15 cellular contexts compared by ENCODE assay signal in the genomic region with DNA sequence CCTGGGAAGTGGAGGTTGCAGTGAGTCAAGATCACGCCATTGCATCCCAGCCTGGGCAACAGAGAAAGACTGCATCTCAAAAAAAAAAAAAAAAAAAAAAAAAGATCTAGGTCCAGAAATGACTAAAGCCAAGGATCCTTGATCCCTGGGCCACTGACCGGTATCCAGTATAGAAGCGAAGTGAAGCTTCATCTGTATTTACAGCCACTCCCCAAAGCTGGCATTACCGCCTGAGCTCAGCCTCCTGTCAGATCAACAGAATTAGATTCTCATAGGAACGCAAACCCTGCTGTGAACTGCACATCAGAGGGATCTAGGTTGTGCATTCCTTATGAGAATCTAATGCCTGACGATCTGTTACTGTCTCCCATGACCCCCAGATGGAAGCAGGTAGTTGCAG. TPM values are rescaled to one million over a fixed set of nuclear protein-coding genes. Genes with fewer than 3 reads are reported as not detected.
A peak's percentile ranks its signal among the peaks of the same experiment; 100 is the strongest.
DNase-seq lines count a peak whose midpoint lies in the region; ATAC-seq and TF ChIP-seq lines count a peak whose summit lies in the region.
"Had no signal": no experiment of that assay in that cellular context is flagged by ENCODE, and none has a peak within 500 bp of the region (broad histone marks: within the 10 kb centered on the region; RNA-seq: fewer than 3 reads in every experiment).

No MANE protein-coding gene starts in this region.

- ATAC-seq in activated T-cell treated with anti-CD3 and anti-CD28 coated beads, Interleukin-2, amount 50 U/mL, for 4 hours, result no peak
- ATAC-seq in HG03354 (IDR thresholded peaks at IDR 0.05; ENCODE audit: poor library complexity, severe bottlenecking, unreplicated experiment), result no peak

- H3K9ac ChIP-seq in Karpas-422 (ENCODE audit: low read length), result no peak overlapping the region
- no peak overlapping the region for H3K9ac ChIP-seq in endodermal cell (ENCODE audit: extremely low read depth, low read length, poor library complexity, severe bottlenecking)
- H3K9ac ChIP-seq in smooth muscle cell (ENCODE audit: low read depth), result no peak overlapping the region

- H3K4me3 ChIP-seq in Karpas-422 (ENCODE audit: low read length) (no peak overlapping the region), endodermal cell (ENCODE audit: low read length) (no peak overlapping the region), smooth muscle cell (no peak overlapping the region)

- H3K27me3 ChIP-seq in Karpas-422 (ENCODE audit: low read length) (no peaks in the 10 kb centered on the region), endodermal cell (ENCODE audit: control insufficient read depth, insufficient read depth, low read length, poor library complexity, severe bottlenecking) (no peaks in the 10 kb centered on the region), smooth muscle cell (ENCODE audit: low read depth) (no peaks in the 10 kb centered on the region)

- H3K9me2 ChIP-seq in Karpas-422 (replicated peaks; ENCODE audit: insufficient read depth, low read length), result no peaks in the 10 kb centered on the region

- peaks cover 8% of the 10 kb centered on the region for H3F3A ChIP-seq in smooth muscle cell (ENCODE audit: low read depth)

- no peak overlapping the region for H2AFZ ChIP-seq in Karpas-422 (ENCODE audit: low read length)
- H2AFZ ChIP-seq in smooth muscle cell (ENCODE audit: low read depth), result no peak overlapping the region

- H3K27me3 Mint-ChIP-seq in activated naive CD4-positive, alpha-beta T cell treated with anti-CD3 and anti-CD28 coated beads, Interleukin-2, amount 50 U/mL, for 24 hours, result no peaks in the 10 kb centered on the region
- H3K27me3 Mint-ChIP-seq in endodermal cell (ENCODE audit: insufficient read depth), result no peaks in the 10 kb centered on the region
- H3K27me3 Mint-ChIP-seq in activated T-cell treated with anti-CD3 and anti-CD28 coated beads, Interleukin-2, amount 50 U/mL, for 4 hours (ENCODE audit: low read depth), result no peaks in the 10 kb centered on the region
- H3K27me3 Mint-ChIP-seq: IgD-negative memory B cell had no signal

- H3K9me3 Mint-ChIP-seq in activated naive CD4-positive, alpha-beta T cell treated with anti-CD3 and anti-CD28 coated beads, Interleukin-2, amount 50 U/mL, for 24 hours, result no peaks in the 10 kb centered on the region
- H3K9me3 Mint-ChIP-seq in endodermal cell, result no peaks in the 10 kb centered on the region
- no peaks in the 10 kb centered on the region for H3K9me3 Mint-ChIP-seq in activated T-cell treated with anti-CD3 and anti-CD28 coated beads, Interleukin-2, amount 50 U/mL, for 4 hours
- H3K9me3 Mint-ChIP-seq: IgD-negative memory B cell had no signal

- no peak for DNase-seq in activated naive CD4-positive, alpha-beta T cell treated with Interleukin-2 at 50 U/mL for 16 hours
- DNase-seq in Karpas-422 (peak; percentile 36), endodermal cell (no peak), smooth muscle cell (lab: John Stamatoyannopoulos, UW; ENCODE audit: unreplicated experiment) (no peak)
- no peak for DNase-seq in activated T-cell treated with anti-CD3 and anti-CD28 coated beads, Interleukin-2, amount 50 U/mL, for 4 hours
- no peak for DNase-seq in activated CD4-positive, CD25-positive, alpha-beta regulatory T cell treated with anti-CD3 and anti-CD28 coated beads, Interleukin-2, amount 50 U/mL, for 72 hours
- DNase-seq: C1 segment of cervical spinal cord, DMS79, GF-D8, NCI-H146, NCI-H2081 treated with DMSO at 0.1 percent for 48 hours, NCI-H524 had no signal

- H3K27ac Mint-ChIP-seq in activated naive CD4-positive, alpha-beta T cell treated with anti-CD3 and anti-CD28 coated beads, Interleukin-2, amount 50 U/mL, for 24 hours, result no peak overlapping the region
- peak overlapping the region; percentile 83 for H3K27ac Mint-ChIP-seq in endodermal cell
- H3K27ac Mint-ChIP-seq: IgD-negative memory B cell had no signal

- H3K36me3 Mint-ChIP-seq in activated naive CD4-positive, alpha-beta T cell treated with anti-CD3 and anti-CD28 coated beads, Interleukin-2, amount 50 U/mL, for 24 hours, result peaks cover 13% of the 10 kb centered on the region
- peaks cover 58% of the 10 kb centered on the region for H3K36me3 Mint-ChIP-seq in endodermal cell (ENCODE audit: low read depth)
- H3K36me3 Mint-ChIP-seq in activated T-cell treated with anti-CD3 and anti-CD28 coated beads, Interleukin-2, amount 50 U/mL, for 4 hours (ENCODE audit: insufficient read depth), result peaks cover 29% of the 10 kb centered on the region

- H3K79me2 ChIP-seq in Karpas-422 (ENCODE audit: low read length) (peaks cover 94% of the 10 kb centered on the region), smooth muscle cell (ENCODE audit: low read depth) (peaks cover 99% of the 10 kb centered on the region)

- peaks cover 42% of the 10 kb centered on the region; the same call in 1 of the 2 replicates for H3K36me3 ChIP-seq in Karpas-422 (ENCODE audit: insufficient read depth, low read length)
- peaks cover 76% of the 10 kb centered on the region for H3K36me3 ChIP-seq in endodermal cell (ENCODE audit: control insufficient read depth, insufficient read depth, low read length)
- peaks cover 12% of the 10 kb centered on the region for H3K36me3 ChIP-seq in smooth muscle cell (ENCODE audit: low read depth)

- H3K4me1 Mint-ChIP-seq in activated naive CD4-positive, alpha-beta T cell treated with anti-CD3 and anti-CD28 coated beads, Interleukin-2, amount 50 U/mL, for 24 hours, result peaks cover 66% of the 10 kb centered on the region
- peaks cover 16% of the 10 kb centered on the region for H3K4me1 Mint-ChIP-seq in endodermal cell
- peaks cover 64% of the 10 kb centered on the region for H3K4me1 Mint-ChIP-seq in activated T-cell treated with anti-CD3 and anti-CD28 coated beads, Interleukin-2, amount 50 U/mL, for 4 hours (ENCODE audit: low read depth)

- H3K4me1 ChIP-seq in Karpas-422 (ENCODE audit: low read length) (peaks cover 62% of the 10 kb centered on the region), endodermal cell (ENCODE audit: control insufficient read depth, insufficient read depth, low read length) (peaks cover 10% of the 10 kb centered on the region), smooth muscle cell (ENCODE audit: low read depth) (peaks cover 36% of the 10 kb centered on the region)

- TF ChIP-seq CTCF in endodermal cell (conservative IDR thresholded peaks at IDR 0.05), result no peak
- no peak for TF ChIP-seq CTCF in smooth muscle cell (IDR thresholded peaks at IDR 0.05; ENCODE audit: borderline replicate concordance, insufficient read depth, poor library complexity, severe bottlenecking)

- H3K9me3 ChIP-seq in Karpas-422 (ENCODE audit: low read length) (no peaks in the 10 kb centered on the region), endodermal cell (ENCODE audit: control insufficient read depth, low read length) (no peaks in the 10 kb centered on the region), smooth muscle cell (replicated peaks; ENCODE audit: low read depth) (no peaks in the 10 kb centered on the region)

- H3K4me2 ChIP-seq in Karpas-422 (ENCODE audit: low read depth, low read length, poor library complexity, severe bottlenecking) (no peak overlapping the region), smooth muscle cell (no peak overlapping the region)

- H4K20me1 ChIP-seq in Karpas-422 (ENCODE audit: insufficient read depth, low read depth, low read length), result peaks cover 22% of the 10 kb centered on the region
- peaks cover 99% of the 10 kb centered on the region for H4K20me1 ChIP-seq in smooth muscle cell (ENCODE audit: low read depth)

- H3K27ac ChIP-seq in Karpas-422 (ENCODE audit: low read length) (no peak overlapping the region), endodermal cell (ENCODE audit: low read depth, low read length) (no peak overlapping the region), smooth muscle cell (ENCODE audit: low read depth) (peak overlapping the region; percentile 46)

- WGBS in endodermal cell (ENCODE audit: insufficient coverage in 1 of 2, insufficient read length in 1 of 2), 2 experiments, result 91 to 92% methylated on average over 4 to 6 of the region's 6 CpGs
- 89% methylated on average over 6 of the region's 6 CpGs for WGBS in smooth muscle cell (ENCODE audit: low lambda C conversion rate)

- peak overlapping the region; percentile 39 for H3K4me3 Mint-ChIP-seq in activated naive CD4-positive, alpha-beta T cell treated with anti-CD3 and anti-CD28 coated beads, Interleukin-2, amount 50 U/mL, for 24 hours
- no peak overlapping the region for H3K4me3 Mint-ChIP-seq in endodermal cell
- H3K4me3 Mint-ChIP-seq in activated T-cell treated with anti-CD3 and anti-CD28 coated beads, Interleukin-2, amount 50 U/mL, for 4 hours, result no peak overlapping the region

RNA-seq across cellular contexts. Expression of a gene that starts 9.3 kb away (rescaled TPM):
- total RNA-seq in Karpas-422 (2014; rRNA removed; shearing (Covaris generic); ENCODE audit: low replicate concordance), result 193 and 274 TPM in 2 replicates
- 100 to 1,000 TPM; 198 to 214 TPM for total RNA-seq in endodermal cell
- polyA plus RNA-seq in endodermal cell (2013, experiment 1 of 2), result 175 TPM
- polyA plus RNA-seq in endodermal cell (2013, experiment 2 of 2), result 176 TPM
- 294 and 354 TPM in 2 replicates for total RNA-seq in smooth muscle cell
- polyA plus RNA-seq in smooth muscle cell, result 129 and 151 TPM in 2 replicates
- total RNA-seq in activated T-cell treated with anti-CD3 and anti-CD28 coated beads, Interleukin-2, amount 50 U/mL, for 4 hours, result 100 to 1,000 TPM; 200 to 222 (median 212) TPM

RNA-seq across cellular contexts. Expression of a gene that starts 39.4 kb away (rescaled TPM):
- total RNA-seq in Karpas-422 (2014; rRNA removed; shearing (Covaris generic); ENCODE audit: low replicate concordance), result 17.0 and 30.0 TPM in 2 replicates
- total RNA-seq in endodermal cell (under 1 TPM; 0.57 to 0.93 TPM), smooth muscle cell (1.4 and 2.3 TPM in 2 replicates)
- polyA plus RNA-seq in endodermal cell (2013, experiment 1 of 2), result 0.68 TPM
- polyA plus RNA-seq in endodermal cell (2013, experiment 2 of 2), result 0.79 TPM
- 0.70 and 2.0 TPM in 2 replicates for polyA plus RNA-seq in smooth muscle cell
- under 1 TPM; 0.08 to 0.53 (median 0.52) TPM for total RNA-seq in activated T-cell treated with anti-CD3 and anti-CD28 coated beads, Interleukin-2, amount 50 U/mL, for 4 hours
